Comparison of ENCODE assay signal across 8 cellular contexts in the genomic region with DNA sequence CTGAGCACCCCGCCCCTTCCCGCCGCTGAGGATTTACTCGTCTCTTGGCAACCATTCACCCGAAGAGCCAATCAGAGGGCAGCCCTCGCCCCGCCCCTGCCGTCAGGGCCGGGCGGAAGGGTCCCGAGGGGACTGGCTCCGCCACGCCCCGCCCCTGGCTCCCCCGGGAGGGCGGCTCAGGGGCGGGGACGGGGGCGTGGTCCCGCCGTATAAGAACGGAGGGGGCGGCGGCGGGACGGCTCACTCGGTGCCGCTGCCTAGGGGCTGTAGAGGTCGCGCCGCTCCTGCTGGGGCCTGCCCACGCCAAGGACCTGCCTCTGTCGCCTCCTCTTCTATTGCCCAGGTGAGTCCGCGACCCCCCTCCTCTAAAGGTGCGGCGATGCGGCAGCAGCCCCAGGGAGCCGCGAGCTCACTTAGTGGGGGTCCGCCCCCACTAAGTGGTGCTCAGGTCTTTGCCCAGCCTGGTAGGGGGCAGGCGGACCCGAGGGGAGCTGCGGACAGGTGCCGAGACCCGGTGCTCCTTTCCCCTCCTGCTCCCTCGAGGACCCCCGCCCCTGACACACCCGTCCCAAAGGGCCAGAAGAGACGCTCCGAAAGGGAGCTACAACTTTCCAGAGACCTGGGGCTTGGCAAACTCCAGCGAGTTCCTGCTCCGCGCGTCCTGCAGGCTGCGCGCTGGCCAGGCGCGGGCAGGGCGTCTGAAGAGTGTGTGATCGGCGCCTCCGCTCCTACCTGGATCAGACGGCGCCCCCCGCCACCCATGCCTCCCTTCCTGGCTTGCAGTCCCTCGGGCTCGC. TPM values are rescaled to one million over a fixed set of nuclear protein-coding genes. Genes with fewer than 3 reads are reported as not detected.
DNase-seq lines count a peak whose midpoint lies in the region; ATAC-seq and TF ChIP-seq lines count a peak whose summit lies in the region.

A gene (plus strand): TSS at position 238 of the 797 bp plus-strand sequence. CDS start 16,821 bp downstream, outside the sequence.

- H3K36me3 Mint-ChIP-seq in activated naive CD4-positive, alpha-beta T cell treated with anti-CD3 and anti-CD28 coated beads, Interleukin-2, amount 10 ng/mL, durations not matched to agents 7 days and 5 days: peaks cover 31% of the 10 kb centered on the region

- H3K4me1 Mint-ChIP-seq in activated naive CD4-positive, alpha-beta T cell treated with anti-CD3 and anti-CD28 coated beads, Interleukin-2, amount 10 ng/mL, durations not matched to agents 7 days and 5 days: peaks cover 50% of the 10 kb centered on the region

- DNase-seq in NB4 (ENCODE audit: low read depth) (peak; percentile 94), SK-N-DZ (ENCODE audit: low spot score) (peak; percentile 93), glomerular endothelial cell (ENCODE audit: extremely low read depth, low read depth, low spot score) (peak; percentile 63), nucleus accumbens (lab: John Stamatoyannopoulos, UW) (peak; percentile 68 to 97 (median 92)), superior temporal gyrus (ENCODE audit: extremely low spot score) (peak; percentile 96)
- peak; percentile 99 for DNase-seq in activated naive CD4-positive, alpha-beta T cell treated with anti-CD3 and anti-CD28 coated beads, Interleukin-2, amount 10 ng/mL, durations not matched to agents 7 days and 5 days

- no peaks in the 10 kb centered on the region for H3K9me3 Mint-ChIP-seq in activated naive CD4-positive, alpha-beta T cell treated with anti-CD3 and anti-CD28 coated beads, Interleukin-2, amount 10 ng/mL, durations not matched to agents 7 days and 5 days

- H3K4me3 ChIP-seq in GM08714 (ENCODE audit: low read length) (peak within 1 kb of the TSS; percentile 74), NB4 (ENCODE audit: low read depth, low read length) (peak within 1 kb of the TSS; percentile 82)

- TF ChIP-seq CTCF in NB4 (IDR thresholded peaks at IDR 0.05; ENCODE audit: low read depth, low read length): no peak

- peak within 1 kb of the TSS; percentile 97 for H3K4me3 Mint-ChIP-seq in activated naive CD4-positive, alpha-beta T cell treated with anti-CD3 and anti-CD28 coated beads, Interleukin-2, amount 10 ng/mL, durations not matched to agents 7 days and 5 days

- ATAC-seq in HG02571 (IDR thresholded peaks at IDR 0.05; ENCODE audit: unreplicated experiment): peak; percentile 80

- peaks cover 20% of the 10 kb centered on the region for H3K27me3 Mint-ChIP-seq in activated naive CD4-positive, alpha-beta T cell treated with anti-CD3 and anti-CD28 coated beads, Interleukin-2, amount 10 ng/mL, durations not matched to agents 7 days and 5 days

- CTCF ChIA-PET in activated naive CD4-positive, alpha-beta T cell treated with anti-CD3 and anti-CD28 coated beads, Interleukin-2, amount 10 ng/mL, durations not matched to agents 7 days and 5 days (lab: Charles Lee): interaction anchor here (1.0 to 2.4 kb wide), 5 partner anchors 50 to 148 kb away, joined by 4 to 19 read pairs (median 8); no protein-coding TSS in a partner anchor

- TF ChIP-seq POLR2A in NB4 (IDR thresholded peaks at IDR 0.05; ENCODE audit: extremely low read depth, insufficient read length): peak; percentile 98

- peak within 1 kb of the TSS; percentile 95 for H3K27ac Mint-ChIP-seq in activated naive CD4-positive, alpha-beta T cell treated with anti-CD3 and anti-CD28 coated beads, Interleukin-2, amount 10 ng/mL, durations not matched to agents 7 days and 5 days

RNA-seq across cellular contexts. Expression of the gene that starts here (rescaled TPM):
- not detected in 2 replicates for polyA plus RNA-seq in SK-N-DZ (2014; cell fraction: cytosol; rRNA removed)
- not detected in 2 replicates for polyA plus RNA-seq in SK-N-DZ (2014; cell fraction: nucleus; rRNA removed)
- 0.41 and 0.92 TPM in 2 replicates for total RNA-seq in glomerular endothelial cell

Comparison
In these comparisons a context has a peak if more than half of its experiments do, and no peak if none do; other contexts are left out.
1. Peak in every context shown above with its lines: DNase-seq, ATAC-seq and H3K4me3 ChIP-seq.
2. Peak in DNase-seq in glomerular endothelial cell; RNA of the gene not detected or under 1 TPM.